15 cellular contexts compared by ENCODE assay signal in the genomic region with DNA sequence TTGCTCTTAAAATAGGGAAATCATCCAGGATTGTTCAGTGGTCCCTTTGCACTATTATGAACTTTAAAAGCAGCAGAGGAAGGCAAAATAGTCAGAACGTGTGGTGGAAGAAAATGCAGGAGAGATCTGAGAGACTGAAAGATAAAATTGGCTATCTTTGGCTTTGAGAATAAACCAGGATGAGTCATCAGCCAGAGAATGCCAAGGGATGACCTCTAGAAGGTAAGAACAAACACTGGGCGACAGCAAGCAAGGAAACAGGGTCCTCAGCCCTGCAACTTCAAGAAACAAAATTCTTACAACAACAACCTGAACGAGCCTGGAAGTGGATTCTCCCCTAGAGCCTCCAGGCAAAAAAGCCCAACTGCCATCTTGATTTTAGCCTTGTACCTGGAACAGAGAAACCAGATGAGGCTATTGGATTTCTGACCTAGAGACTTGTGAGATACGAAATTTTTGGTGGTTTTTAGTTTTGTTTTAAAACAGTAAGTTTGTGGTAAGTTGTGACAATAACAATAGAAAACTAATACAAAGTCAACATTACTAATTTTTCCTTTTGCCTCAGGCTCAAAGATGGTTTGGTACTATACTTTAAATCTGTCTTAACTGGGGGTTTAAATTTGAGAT.
"Had no signal": no experiment of that assay in that cellular context is flagged by ENCODE, and none has a peak within 500 bp of the region (broad histone marks: within the 10 kb centered on the region; RNA-seq: fewer than 3 reads in every experiment).

No MANE protein-coding gene starts in this region.

- H3K27me3 ChIP-seq: foreskin keratinocyte, stomach had no signal

- H3K27ac ChIP-seq: foreskin keratinocyte, parathyroid adenoma, stomach, thoracic aorta had no signal

- H2AFZ ChIP-seq: parathyroid adenoma had no signal

- H3K4me3 ChIP-seq: stomach, thoracic aorta had no signal

- H3K79me2 ChIP-seq: parathyroid adenoma had no signal

- H3K36me3 ChIP-seq: stomach, thoracic aorta had no signal

- DNase-seq: activated B cell treated with CpG ODN at 0.5 μM for 24 hours; activated CD4-positive, alpha-beta T cell treated with anti-CD3 and anti-CD28 coated beads for 48 hours; activated CD8-positive, alpha-beta T cell treated with anti-CD3 and anti-CD28 coated beads for 36 hours; activated gamma-delta T cell; activated T-cell treated with anti-CD3 and anti-CD28 coated beads, Interleukin-2, amount 50 U/mL, for 4 hours; amygdala; effector CD8-positive, alpha-beta T cell; foreskin keratinocyte; mammary epithelial cell; naive B cell; stimulated activated CD4-positive, alpha-beta T cell treated with anti-CD3 and anti-CD28 coated beads, Interleukin-1b, Interleukin-23, amount 100 ng/mL, for 48 hours; stomach; T-helper 17 cell had no signal

- H3K9me3 ChIP-seq: stomach, thoracic aorta had no signal

- H3K9ac ChIP-seq: parathyroid adenoma had no signal

- ATAC-seq: activated CD8-positive, alpha-beta T cell treated with anti-CD3 and anti-CD28 coated beads for 36 hours; activated T-cell treated with anti-CD3 and anti-CD28 coated beads, Interleukin-2, amount 50 U/mL, for 4 hours; foreskin keratinocyte; T-helper 17 cell had no signal

- H3K4me1 ChIP-seq: foreskin keratinocyte, parathyroid adenoma, stomach had no signal
